24 cellular contexts compared by ENCODE assay signal in genomic region chr13:49786609-49787008, GRCh38. TPM values are rescaled to one million over a fixed set of nuclear protein-coding genes. Genes with fewer than 3 reads are reported as not detected.
DNase-seq lines count a peak whose midpoint lies in the region; ATAC-seq, FAIRE-seq and TF ChIP-seq lines count a peak whose summit lies in the region.
"Had no signal": no experiment of that assay in that cellular context is flagged by ENCODE, and none has a peak within 500 bp of the region (broad histone marks: within the 10 kb centered on the region; RNA-seq: fewer than 3 reads in every experiment).

No MANE protein-coding gene starts in this region.

- H3K27ac Mint-ChIP-seq in activated naive CD4-positive, alpha-beta T cell treated with anti-CD3 and anti-CD28 coated beads, Interleukin-2, amount 50 U/mL, for 24 hours: peak overlapping the region; percentile 0
- no peak overlapping the region for H3K27ac Mint-ChIP-seq in activated naive CD4-positive, alpha-beta T cell treated with anti-CD3 and anti-CD28 coated beads, Interleukin-2, amount 10 ng/mL, durations not matched to agents 7 days and 5 days
- H3K27ac Mint-ChIP-seq in neural crest cell (ENCODE audit: unreplicated experiment): no peak overlapping the region

- CTCF ChIA-PET in activated naive CD4-positive, alpha-beta T cell treated with anti-CD3 and anti-CD28 coated beads, Interleukin-2, amount 10 ng/mL, durations not matched to agents 7 days and 5 days (lab: Charles Lee): no interaction called here
- CTCF ChIA-PET in GM12878 (lab: Yijun Ruan, JAX): interaction anchor here (0.9 to 1.9 kb wide), 6 partner anchors 9 to 107 kb away, joined by 3 to 5 read pairs (median 4); no protein-coding TSS in a partner anchor

- no peak overlapping the region for H2AFZ ChIP-seq in GM12878 (ENCODE audit: control insufficient read depth, low read depth, low read length)

- peak overlapping the region; percentile 1 for H3K4me3 Mint-ChIP-seq in activated naive CD4-positive, alpha-beta T cell treated with anti-CD3 and anti-CD28 coated beads, Interleukin-2, amount 50 U/mL, for 24 hours
- H3K4me3 Mint-ChIP-seq in activated naive CD4-positive, alpha-beta T cell treated with anti-CD3 and anti-CD28 coated beads, Interleukin-2, amount 10 ng/mL, durations not matched to agents 7 days and 5 days: no peak overlapping the region
- peak overlapping the region; percentile 0 for H3K4me3 Mint-ChIP-seq in neural crest cell
- H3K4me3 Mint-ChIP-seq: CD14-positive monocyte had no signal

- no peak overlapping the region for H3K27ac ChIP-seq in GM12878 (ENCODE audit: control insufficient read depth, insufficient read depth)
- H3K27ac ChIP-seq: 22Rv1, SK-N-MC had no signal

- H3K4me3 ChIP-seq in GM12878: no peak overlapping the region
- H3K4me3 ChIP-seq: SK-N-MC had no signal

- H4K20me1 ChIP-seq in GM12878 (ENCODE audit: control insufficient read depth, insufficient read depth): no peaks in the 10 kb centered on the region

- 0 out of 2 replicates have a peak, but pooled peaks cover 3% of the 10 kb centered on the region for H3K4me1 ChIP-seq in GM12878 (ENCODE audit: control insufficient read depth, insufficient read depth, low read length)

- H3K9me3 ChIP-seq in GM12878 (replicated peaks; ENCODE audit: control insufficient read depth, insufficient read depth, low read length): no peaks in the 10 kb centered on the region
- H3K9me3 ChIP-seq: BE2C had no signal

- no peak for TF ChIP-seq EP300 in GM12878 (IDR thresholded peaks at IDR 0.05; ENCODE audit: borderline replicate concordance in 1 of 2, control insufficient read depth in 1 of 2, low read depth in 2 of 2, low read length in 2 of 2)

- TF ChIP-seq RAD21 in GM12878 (IDR thresholded peaks at IDR 0.05; ENCODE audit: insufficient read depth, low read depth, low read length): no peak

- peaks cover 91% of the 10 kb centered on the region for H3K79me2 ChIP-seq in GM12878 (ENCODE audit: control insufficient read depth, insufficient read depth, low read length)

- TF ChIP-seq CTCF in GM12878 (IDR thresholded peaks at IDR 0.05 in 2 of 3, conservative IDR thresholded peaks at IDR 0.05 in 1 of 3; ENCODE audit: control insufficient read depth in 2 of 3, extremely low read depth in 1 of 3, insufficient read depth in 1 of 3, low read depth in 3 of 3, low read length in 3 of 3) (no peak), neural crest cell (conservative IDR thresholded peaks at IDR 0.05) (no peak)

- ATAC-seq in GM12878 (peak; percentile 15; the same call in 2 of the 3 replicates), GM19455 (IDR thresholded peaks at IDR 0.05; ENCODE audit: unreplicated experiment) (no peak), HG02759 (IDR thresholded peaks at IDR 0.05; ENCODE audit: unreplicated experiment) (no peak), GM18505 (IDR thresholded peaks at IDR 0.05; ENCODE audit: unreplicated experiment) (no peak)
- ATAC-seq: HepG2 had no signal

- no TSS peak for BruUV-seq in GM12878 (replicated peaks; lab: Mats Ljungman, UMichigan)

- TF ChIP-seq POLR2A in GM12878 (IDR thresholded peaks at IDR 0.05; ENCODE audit: low read depth, low read length) (no peak), GM18505 (IDR thresholded peaks at IDR 0.05; ENCODE audit: borderline replicate concordance, extremely low read depth, insufficient read depth, insufficient read length) (no peak)

- POLR2A ChIA-PET in GM12878 (lab: Charles Lee): interaction anchor here (0.6 kb wide), 1 partner anchor 467 kb away, joined by 3 read pairs; no protein-coding TSS in a partner anchor

- DNase-seq in activated naive CD4-positive, alpha-beta T cell treated with anti-CD3 and anti-CD28 coated beads, Interleukin-2, amount 10 ng/mL, durations not matched to agents 7 days and 5 days: no peak
- DNase-seq in GM12878 (ENCODE audit: low read depth, low spot score) (no peak), neural crest cell (ENCODE audit: low read depth, low spot score) (no peak)
- DNase-seq: BE2C, Kasumi-1, MV-4-11, NCI-H1105, NCI-H1436 treated with DMSO at 0.1 percent for 48 hours, NCI-H187 treated with DMSO at 0.1 percent for 48 hours, NCI-H446, NCI-H524 treated with DMSO at 0.1 percent for 48 hours, NCI-H774, SIG-M5 had no signal

- intact Hi-C loops in GM12878 (cut with micrococcal nuclease; ENCODE audit: unreplicated experiment): loop anchor here (10.0 kb wide), 1 partner anchor 342 kb away; the partner anchor contains the start of genes CAB39L and SETDB2

- peaks cover 75% of the 10 kb centered on the region for H3K4me1 Mint-ChIP-seq in activated naive CD4-positive, alpha-beta T cell treated with anti-CD3 and anti-CD28 coated beads, Interleukin-2, amount 50 U/mL, for 24 hours
- peaks cover 33% of the 10 kb centered on the region for H3K4me1 Mint-ChIP-seq in activated naive CD4-positive, alpha-beta T cell treated with anti-CD3 and anti-CD28 coated beads, Interleukin-2, amount 10 ng/mL, durations not matched to agents 7 days and 5 days
- H3K4me1 Mint-ChIP-seq in neural crest cell: peaks cover 49% of the 10 kb centered on the region

- no peak overlapping the region for H3K9ac ChIP-seq in GM12878 (ENCODE audit: control insufficient read depth, insufficient read depth, low read length)

- no peaks in the 10 kb centered on the region for H3K9me3 Mint-ChIP-seq in activated naive CD4-positive, alpha-beta T cell treated with anti-CD3 and anti-CD28 coated beads, Interleukin-2, amount 50 U/mL, for 24 hours
- no peaks in the 10 kb centered on the region for H3K9me3 Mint-ChIP-seq in activated naive CD4-positive, alpha-beta T cell treated with anti-CD3 and anti-CD28 coated beads, Interleukin-2, amount 10 ng/mL, durations not matched to agents 7 days and 5 days
- H3K9me3 Mint-ChIP-seq in neural crest cell: no peaks in the 10 kb centered on the region
- H3K9me3 Mint-ChIP-seq: CD14-positive monocyte had no signal

- peaks cover 10% of the 10 kb centered on the region for H3K36me3 Mint-ChIP-seq in activated naive CD4-positive, alpha-beta T cell treated with anti-CD3 and anti-CD28 coated beads, Interleukin-2, amount 50 U/mL, for 24 hours
- H3K36me3 Mint-ChIP-seq in activated naive CD4-positive, alpha-beta T cell treated with anti-CD3 and anti-CD28 coated beads, Interleukin-2, amount 10 ng/mL, durations not matched to agents 7 days and 5 days: peaks cover 24% of the 10 kb centered on the region
- H3K36me3 Mint-ChIP-seq in neural crest cell (ENCODE audit: low read depth): peaks cover 2% of the 10 kb centered on the region

- H3K27me3 ChIP-seq in GM12878 (replicated peaks in 1 of 2; ENCODE audit: control insufficient read depth in 2 of 2, insufficient read depth in 2 of 2, low read length in 1 of 2): no peaks in the 10 kb centered on the region
- H3K27me3 ChIP-seq: BE2C had no signal

- SMC1A ChIA-PET in GM12878 (lab: Charles Lee; ENCODE audit: uncharacterized antibody, unreplicated experiment): interaction anchor here (0.8 to 1.9 kb wide), 2 partner anchors 18 to 116 kb away, joined by 3 to 5 read pairs; no protein-coding TSS in a partner anchor

- RAD21 ChIA-PET in GM12878 (lab: Charles Lee; ENCODE audit: unreplicated experiment): interaction anchor here (1.2 kb wide), 1 partner anchor 111 kb away, joined by 3 read pairs; no protein-coding TSS in a partner anchor

- no peak for FAIRE-seq in GM12878 (lab: Jason Lieb, UNC)
- FAIRE-seq: GM19239, H54, HepG2, RCC 7860 had no signal

- no peak overlapping the region; the same call in 1 of the 2 replicates for H3K4me2 ChIP-seq in GM12878 (ENCODE audit: control insufficient read depth, insufficient read depth)

- 0 out of 4 replicates have a peak, but pooled peaks cover 0 to 2% of the 10 kb centered on the region in 2 experiments for H3K36me3 ChIP-seq in GM12878 (ENCODE audit: control insufficient read depth in 2 of 2, insufficient read depth in 2 of 2, low read length in 1 of 2)

- no peaks in the 10 kb centered on the region for H3K27me3 Mint-ChIP-seq in activated naive CD4-positive, alpha-beta T cell treated with anti-CD3 and anti-CD28 coated beads, Interleukin-2, amount 50 U/mL, for 24 hours
- H3K27me3 Mint-ChIP-seq in activated naive CD4-positive, alpha-beta T cell treated with anti-CD3 and anti-CD28 coated beads, Interleukin-2, amount 10 ng/mL, durations not matched to agents 7 days and 5 days: no peaks in the 10 kb centered on the region
- H3K27me3 Mint-ChIP-seq in neural crest cell (ENCODE audit: low read depth): no peaks in the 10 kb centered on the region

- in situ Hi-C loops in GM12878 (cut with MboI): no loop called here

TF ChIP-seq in GM12878, 131 proteins besides CTCF, POLR2A, EP300 and RAD21:
- no peak for TF ChIP-seq TARDBP (IDR thresholded peaks at IDR 0.05; ENCODE audit: borderline replicate concordance)
TF ChIP-seq in GM12878: peak in this region for 0.

RNA-seq across cellular contexts. Expression of gene KPNA3, which starts 5.9 kb away (rescaled TPM):
- total RNA-seq in GM12878 (2013; cell fraction: nucleolus; rRNA removed): 12.7 and 13.5 TPM in 2 replicates
- total RNA-seq in GM12878 (2014; rRNA removed) (23.7 and 27.6 TPM in 2 replicates), GM12878 (2014; rRNA removed; fragmentation: Illumina TruSeq; extraction: Trizol) (32.8 TPM in 2 replicates), GM12878 (2021) (45.9 and 46.9 TPM in 2 replicates), neural crest cell (51.7 and 53.7 TPM in 2 replicates)
- polyA plus RNA-seq in GM12878 (2011; ENCODE audit: low read depth): 12.1 TPM
- polyA plus RNA-seq in GM12878 (2011; rRNA removed) (29.4 and 38.3 TPM in 2 replicates), GM12878 (2014; fragmentation: Illumina TruSeq; extraction: Trizol) (50.5 and 64.0 TPM in 2 replicates), GM12878 (2014; fragmentation: Nextera tagmentation; extraction: Ambion mirVana) (10 to 100 TPM; 23.3 to 27.5 TPM), GM12878 (2014; rRNA removed) (20.0 and 23.3 TPM in 2 replicates), GM12878 (2016; fragmentation: Nextera tagmentation; extraction: Ambion mirVana) (10 to 100 TPM; 36.4 to 37.3 TPM)
- 17.4 and 20.3 TPM in 2 replicates for polyA plus RNA-seq in GM12878 (2011; cell fraction: cytosol; rRNA removed)
- 11.1 and 16.1 TPM in 2 replicates for polyA plus RNA-seq in GM12878 (2011; cell fraction: nucleus; rRNA removed)
- 16.3 and 19.0 TPM in 2 replicates for polyA plus RNA-seq in GM12878 (2012)
- polyA minus RNA-seq in GM12878 (2011; rRNA and poly(A)+ RNA removed): 31.0 and 43.8 TPM in 2 replicates
- polyA minus RNA-seq in GM12878 (2011; cell fraction: cytosol; rRNA and poly(A)+ RNA removed): 15.8 and 24.4 TPM in 2 replicates
- polyA minus RNA-seq in GM12878 (2011; cell fraction: nucleus; rRNA and poly(A)+ RNA removed): 5.6 and 10.4 TPM in 2 replicates
